Comparison of ENCODE assay signal across 15 cellular contexts in the genomic region with DNA sequence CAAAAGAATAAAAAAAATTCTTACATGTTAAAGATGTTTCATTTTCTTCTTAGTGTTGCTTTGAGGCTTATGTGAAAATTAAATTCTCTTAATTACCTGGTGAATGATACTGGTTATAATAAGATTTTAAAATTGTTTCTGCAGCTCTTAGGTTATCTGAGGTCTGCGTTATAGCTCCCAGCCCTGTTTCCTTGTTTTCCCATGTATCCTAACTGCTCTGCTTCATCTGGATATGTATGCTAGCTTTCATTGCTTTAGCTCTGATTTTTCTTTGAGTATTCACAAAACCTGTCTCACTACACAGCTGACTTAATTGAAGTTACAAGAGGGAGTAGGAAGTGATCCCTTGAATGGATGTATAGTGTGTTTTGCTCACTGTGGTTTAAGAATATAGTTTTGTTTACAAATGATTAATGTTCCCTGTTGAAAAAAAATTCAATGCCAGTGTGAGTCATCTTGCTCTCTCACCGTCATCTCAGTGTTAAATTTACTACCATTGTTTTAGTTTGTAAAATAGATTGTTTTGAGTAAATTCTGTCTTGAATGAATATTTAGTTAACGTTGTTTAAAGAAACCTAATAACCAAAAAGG. TPM values are rescaled to one million over a fixed set of nuclear protein-coding genes. Genes with fewer than 3 reads are reported as not detected.
DNase-seq lines count a peak whose midpoint lies in the region; FAIRE-seq and TF ChIP-seq lines count a peak whose summit lies in the region.
"Had no signal": no experiment of that assay in that cellular context is flagged by ENCODE, and none has a peak within 500 bp of the region (broad histone marks: within the 10 kb centered on the region; RNA-seq: fewer than 3 reads in every experiment).

No MANE protein-coding gene starts in this region.

- no peak overlapping the region for H4K91ac ChIP-seq in neuronal stem cell (ENCODE audit: low read depth, low read length, poor library complexity)

- no peaks in the 10 kb centered on the region for H3K9me3 Mint-ChIP-seq in mesothelial cell of epicardium
- H3K9me3 Mint-ChIP-seq: activated T-cell treated with anti-CD3 and anti-CD28 coated beads, Interleukin-2, amount 50 U/mL, for 4 hours; stimulated activated naive CD8-positive, alpha-beta T cell treated with anti-CD3 and anti-CD28 coated beads, Interleukin-15, amount 100 ng/mL, for 72 hours had no signal

- H3K4me2 ChIP-seq in neuronal stem cell (ENCODE audit: insufficient read depth, low read length, poor library complexity, severe bottlenecking) = no peak overlapping the region

- H3K4me3 Mint-ChIP-seq in mesothelial cell of epicardium = no peak overlapping the region
- H3K4me3 Mint-ChIP-seq: activated T-cell treated with anti-CD3 and anti-CD28 coated beads, Interleukin-2, amount 50 U/mL, for 4 hours; stimulated activated naive CD8-positive, alpha-beta T cell treated with anti-CD3 and anti-CD28 coated beads, Interleukin-15, amount 100 ng/mL, for 72 hours had no signal

- H2BK5ac ChIP-seq in neuronal stem cell (ENCODE audit: low read length) = no peak overlapping the region

- H3K36me3 ChIP-seq in bronchial epithelial cell (ENCODE audit: control insufficient read depth, insufficient read depth, low read length) = no peaks in the 10 kb centered on the region
- H3K36me3 ChIP-seq in neuronal stem cell (replicated peaks in 1 of 2; ENCODE audit: control insufficient read depth in 2 of 2, insufficient read depth in 2 of 2, low read length in 2 of 2) = peaks cover 5 to 100% of the 10 kb centered on the region in 2 donors

- DNase-seq in EH (ENCODE audit: low read depth) (peak; percentile 65), NCI-H774 (lab: John Stamatoyannopoulos, UW) (peak; percentile 16), bronchial epithelial cell (ENCODE audit: low read depth) (peak; percentile 90), mesothelial cell of epicardium (ENCODE audit: low spot score in 2 of 2, unreplicated experiment in 2 of 2) (no peak), neuronal stem cell (ENCODE audit: low spot score) (no peak), coronary artery (ENCODE audit: low spot score) (no peak), SKM-1 treated with dmso at 0.1 percent for 144 hours (lab: John Stamatoyannopoulos, UW; ENCODE audit: unreplicated experiment) (no peak)
- no peak for DNase-seq in activated naive CD4-positive, alpha-beta T cell treated with Interleukin-2 at 50 U/mL for 16 hours
- DNase-seq: activated T-cell treated with anti-CD3 and anti-CD28 coated beads, Interleukin-2, amount 50 U/mL, for 4 hours; caudate nucleus; left ventricle myocardium superior; NCI-H446; stimulated activated CD4-positive, alpha-beta T cell treated with anti-CD3 and anti-CD28 coated beads, Interleukin-4, amount 100 ng/mL, for 1 hour; stimulated activated naive CD8-positive, alpha-beta T cell treated with anti-CD3 and anti-CD28 coated beads, Interleukin-15, amount 100 ng/mL, for 72 hours had no signal

- H3K36me3 Mint-ChIP-seq in mesothelial cell of epicardium = peaks cover 22% of the 10 kb centered on the region

- no peak for FAIRE-seq in bronchial epithelial cell (lab: Jason Lieb, UNC)

- H2BK12ac ChIP-seq in neuronal stem cell (ENCODE audit: low read length) = no peak overlapping the region

- H3K4me1 ChIP-seq in neuronal stem cell (ENCODE audit: control insufficient read depth in 2 of 2, insufficient read depth in 1 of 2, low read depth in 1 of 2, low read length in 2 of 2) = no peaks in the 10 kb centered on the region
- H3K4me1 ChIP-seq: parathyroid adenoma had no signal

- H3K27me3 ChIP-seq in bronchial epithelial cell (ENCODE audit: control insufficient read depth, insufficient read depth, low read length) (no peaks in the 10 kb centered on the region), neuronal stem cell (ENCODE audit: control insufficient read depth in 3 of 3, insufficient read depth in 3 of 3, low read depth in 1 of 3, low read length in 3 of 3) (no peaks in the 10 kb centered on the region)

- H2AFZ ChIP-seq in neuronal stem cell (ENCODE audit: low read length) = no peak overlapping the region
- H2AFZ ChIP-seq: parathyroid adenoma had no signal

- no peak overlapping the region for H2BK120ac ChIP-seq in neuronal stem cell (ENCODE audit: low read depth, low read length)

- TF ChIP-seq CTCF in bronchial epithelial cell (IDR thresholded peaks at IDR 0.05; ENCODE audit: insufficient read depth, low read length, severe bottlenecking) (no peak), mesothelial cell of epicardium (IDR thresholded peaks at IDR 0.05; ENCODE audit: unreplicated experiment) (no peak), coronary artery (IDR thresholded peaks at IDR 0.05) (no peak)

- H2BK15ac ChIP-seq in neuronal stem cell (ENCODE audit: low read length) = no peak overlapping the region

- no peak overlapping the region for H2AK5ac ChIP-seq in neuronal stem cell (ENCODE audit: low read depth, low read length)

- peak overlapping the region; percentile 56 for H3K27ac Mint-ChIP-seq in mesothelial cell of epicardium
- H3K27ac Mint-ChIP-seq: stimulated activated naive CD8-positive, alpha-beta T cell treated with anti-CD3 and anti-CD28 coated beads, Interleukin-15, amount 100 ng/mL, for 72 hours had no signal

- H3K4me3 ChIP-seq in bronchial epithelial cell (ENCODE audit: low read depth, low read length) = no peak overlapping the region
- H3K4me3 ChIP-seq in neuronal stem cell (ENCODE audit: low read length in 2 of 2) = no peak overlapping the region
- H3K4me3 ChIP-seq in coronary artery = no peak overlapping the region

- H3K9ac ChIP-seq in neuronal stem cell (ENCODE audit: low read depth, low read length, poor library complexity) = no peak overlapping the region
- H3K9ac ChIP-seq: parathyroid adenoma had no signal

- H3K23ac ChIP-seq in neuronal stem cell (ENCODE audit: low read depth, low read length, poor library complexity) = no peak overlapping the region

- peaks cover 2% of the 10 kb centered on the region for H3K79me1 ChIP-seq in neuronal stem cell (ENCODE audit: low read depth, low read length)

- H3K4me1 Mint-ChIP-seq in mesothelial cell of epicardium = no peaks in the 10 kb centered on the region

- H3K14ac ChIP-seq in neuronal stem cell (ENCODE audit: low read length) = no peak overlapping the region

- H3K9me3 ChIP-seq in neuronal stem cell (replicated peaks in 1 of 2; ENCODE audit: control insufficient read depth in 2 of 2, insufficient read depth in 1 of 2, low read depth in 1 of 2, low read length in 2 of 2) = peaks cover 0 to 8% of the 10 kb centered on the region in 2 donors

- no peaks in the 10 kb centered on the region for H3K27me3 Mint-ChIP-seq in mesothelial cell of epicardium (ENCODE audit: low read depth)
- H3K27me3 Mint-ChIP-seq: stimulated activated naive CD8-positive, alpha-beta T cell treated with anti-CD3 and anti-CD28 coated beads, Interleukin-15, amount 100 ng/mL, for 72 hours had no signal

- WGBS in neuronal stem cell (ENCODE audit: extremely low coverage in 2 of 2, insufficient read length in 2 of 2, insufficient replicate concordance in 1 of 2), 2 donors = 100% methylated on average over 1 of the region's 3 CpGs; no CpG with 5 or more reads in 1 of the 2 donors

- H3K27ac ChIP-seq in neuronal stem cell (replicated peaks; ENCODE audit: low read length) (no peak overlapping the region), coronary artery (no peak overlapping the region)
- H3K27ac ChIP-seq: parathyroid adenoma had no signal

- H3K4ac ChIP-seq in neuronal stem cell (ENCODE audit: low read length) = no peak overlapping the region

- H4K8ac ChIP-seq in neuronal stem cell (ENCODE audit: low read depth, low read length) = no peak overlapping the region

- H3K18ac ChIP-seq in neuronal stem cell (ENCODE audit: low read length) = no peak overlapping the region

RNA-seq across cellular contexts. Expression of gene CPSF6, which starts 26.8 kb away (rescaled TPM):
- total RNA-seq in bronchial epithelial cell (17.9 and 29.6 TPM in 2 replicates), mesothelial cell of epicardium (151 to 155 TPM (median 152 TPM) in 3 replicates)
- 99.4 TPM for polyA plus RNA-seq in neuronal stem cell (2013, experiment 1 of 2)
- 103 TPM for polyA plus RNA-seq in neuronal stem cell (2013, experiment 2 of 2)

Comparison
In these comparisons a context has a peak if more than half of its experiments do, and no peak if none do; other contexts are left out.
1. DNase-seq: peak in EH (single experiment), NCI-H774 (single experiment) and bronchial epithelial cell (single experiment); none in mesothelial cell of epicardium (0 of 2), neuronal stem cell (single experiment), coronary artery (single experiment), activated naive CD4-positive, alpha-beta T cell treated with Interleukin-2 at 50 U/mL for 16 hours (single experiment) and SKM-1 treated with dmso at 0.1 percent for 144 hours (single experiment).